17 cellular contexts compared by ENCODE assay signal in the genomic region with DNA sequence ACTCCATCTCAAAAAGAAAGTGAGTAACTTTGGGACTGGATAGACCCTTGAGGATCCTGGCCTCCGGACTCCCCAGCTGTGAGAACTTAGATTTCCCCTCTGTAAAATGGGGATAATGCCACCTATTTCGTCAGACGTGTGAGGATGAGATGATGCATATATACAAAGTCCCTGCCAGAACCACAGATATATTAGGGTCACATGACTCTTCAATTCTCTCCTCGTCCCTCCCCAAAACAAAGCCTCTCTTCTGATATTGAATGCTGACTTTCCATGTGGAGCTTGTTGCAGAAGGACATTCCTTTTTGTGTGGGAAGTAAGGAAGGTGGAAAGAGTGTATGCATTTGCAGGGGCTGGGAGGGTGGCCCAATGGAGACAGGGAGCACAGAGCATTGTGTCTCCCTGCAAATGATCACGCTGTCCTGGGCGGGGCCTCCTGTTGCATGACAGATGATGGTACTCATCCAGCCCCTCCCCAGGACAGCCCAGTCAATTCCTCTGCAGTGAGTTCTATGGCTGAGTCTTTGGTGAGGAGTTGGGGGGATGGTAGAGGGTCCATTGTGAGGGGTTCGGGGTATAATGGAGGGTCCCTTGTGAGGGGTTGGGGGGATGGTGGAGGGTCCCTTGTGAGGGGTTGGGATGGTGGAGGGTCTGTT. TPM values are rescaled to one million over a fixed set of nuclear protein-coding genes. Genes with fewer than 3 reads are reported as not detected.
DNase-seq lines count a peak whose midpoint lies in the region; ATAC-seq and TF ChIP-seq lines count a peak whose summit lies in the region.
"Had no signal": no experiment of that assay in that cellular context is flagged by ENCODE, and none has a peak within 500 bp of the region (broad histone marks: within the 10 kb centered on the region; RNA-seq: fewer than 3 reads in every experiment).

No MANE protein-coding gene starts in this region.

- H3K4me1 ChIP-seq in breast epithelium, result no peaks in the 10 kb centered on the region
- H3K4me1 ChIP-seq: Caco-2 had no signal

- POLR2A ChIA-PET in MCF 10A (lab: Yijun Ruan, JAX), result no interaction called here

- no peaks in the 10 kb centered on the region for H3K9me3 ChIP-seq in breast epithelium
- H3K9me3 ChIP-seq: BLaER1, Caco-2 had no signal

- H3K4me3 Mint-ChIP-seq in MCF 10A (ENCODE audit: unreplicated experiment) (peak overlapping the region; percentile 12), endothelial cell (ENCODE audit: unreplicated experiment) (peak overlapping the region; percentile 33)
- H3K4me3 Mint-ChIP-seq in activated CD4-positive, alpha-beta T cell treated with anti-CD3 and anti-CD28 coated beads, Interleukin-2, amount 10 ng/mL, durations not matched to agents 24 days and 14 days, result no peak overlapping the region
- H3K4me3 Mint-ChIP-seq: CD8-positive, alpha-beta memory T cell; H9 had no signal

- no peak for DNase-seq in MCF 10A (ENCODE audit: unreplicated experiment)
- no peak for DNase-seq in breast epithelium (ENCODE audit: low spot score in 2 of 2)
- DNase-seq in SW480 (ENCODE audit: low spot score), result peak; percentile 12
- no peak for DNase-seq in endothelial cell (ENCODE audit: low spot score)
- DNase-seq in GM13977 (ENCODE audit: low spot score), result no peak
- no peak for DNase-seq in activated CD4-positive, alpha-beta T cell treated with anti-CD3 and anti-CD28 coated beads, Interleukin-2, amount 10 ng/mL, durations not matched to agents 24 days and 14 days
- no peak for DNase-seq in amniotic stem cell (lab: John Stamatoyannopoulos, UW)
- DNase-seq: 8988T; AML-193; Caco-2; CD8-positive, alpha-beta memory T cell; DMS53; GF-D8; H9 had no signal

- no peaks in the 10 kb centered on the region for H3K27me3 ChIP-seq in breast epithelium
- H3K27me3 ChIP-seq: BLaER1 had no signal

- in situ Hi-C loops in GM13977 (cut with MboI; ENCODE audit: low pct_unique_long_range_greater_than_20kb, low sequenced_read_pairs, unreplicated experiment), result no loop called here

- H3K27me3 Mint-ChIP-seq in MCF 10A (ENCODE audit: insufficient read depth, unreplicated experiment) (no peaks in the 10 kb centered on the region), endothelial cell (ENCODE audit: unreplicated experiment) (no peaks in the 10 kb centered on the region)
- H3K27me3 Mint-ChIP-seq in activated CD4-positive, alpha-beta T cell treated with anti-CD3 and anti-CD28 coated beads, Interleukin-2, amount 10 ng/mL, durations not matched to agents 24 days and 14 days, result peaks cover 3% of the 10 kb centered on the region

- H3K4me1 Mint-ChIP-seq in MCF 10A (ENCODE audit: insufficient read depth, unreplicated experiment) (peaks cover 12% of the 10 kb centered on the region), endothelial cell (ENCODE audit: unreplicated experiment) (peaks cover 2% of the 10 kb centered on the region)
- no peaks in the 10 kb centered on the region for H3K4me1 Mint-ChIP-seq in activated CD4-positive, alpha-beta T cell treated with anti-CD3 and anti-CD28 coated beads, Interleukin-2, amount 10 ng/mL, durations not matched to agents 24 days and 14 days
- H3K4me1 Mint-ChIP-seq: CD8-positive, alpha-beta memory T cell had no signal

- H3K9me3 Mint-ChIP-seq in MCF 10A (ENCODE audit: unreplicated experiment), result no peaks in the 10 kb centered on the region
- no peaks in the 10 kb centered on the region for H3K9me3 Mint-ChIP-seq in endothelial cell (ENCODE audit: unreplicated experiment)
- H3K9me3 Mint-ChIP-seq in activated CD4-positive, alpha-beta T cell treated with anti-CD3 and anti-CD28 coated beads, Interleukin-2, amount 10 ng/mL, durations not matched to agents 24 days and 14 days, result no peaks in the 10 kb centered on the region
- H3K9me3 Mint-ChIP-seq: CD8-positive, alpha-beta memory T cell; H9 had no signal

- TF ChIP-seq CTCF in MCF 10A (IDR thresholded peaks at IDR 0.05; ENCODE audit: unreplicated experiment) (no peak), breast epithelium (IDR thresholded peaks at IDR 0.05) (no peak), endothelial cell (IDR thresholded peaks at IDR 0.05; ENCODE audit: unreplicated experiment) (no peak), GM13977 (IDR thresholded peaks at IDR 0.05; ENCODE audit: extremely low read depth, insufficient read depth, missing control alignments) (no peak)

- CTCF ChIA-PET in MCF 10A (lab: Yijun Ruan, JAX), result no interaction called here

- H3K27ac Mint-ChIP-seq in MCF 10A (ENCODE audit: low read depth, unreplicated experiment) (no peak overlapping the region), endothelial cell (ENCODE audit: unreplicated experiment) (no peak overlapping the region)
- no peak overlapping the region for H3K27ac Mint-ChIP-seq in activated CD4-positive, alpha-beta T cell treated with anti-CD3 and anti-CD28 coated beads, Interleukin-2, amount 10 ng/mL, durations not matched to agents 24 days and 14 days
- H3K27ac Mint-ChIP-seq: H9 had no signal

- H3K36me3 Mint-ChIP-seq in MCF 10A (ENCODE audit: insufficient read depth, unreplicated experiment), result no peaks in the 10 kb centered on the region
- no peaks in the 10 kb centered on the region for H3K36me3 Mint-ChIP-seq in endothelial cell (ENCODE audit: low read depth, unreplicated experiment)
- H3K36me3 Mint-ChIP-seq in activated CD4-positive, alpha-beta T cell treated with anti-CD3 and anti-CD28 coated beads, Interleukin-2, amount 10 ng/mL, durations not matched to agents 24 days and 14 days (ENCODE audit: low read depth), result no peaks in the 10 kb centered on the region
- H3K36me3 Mint-ChIP-seq: CD8-positive, alpha-beta memory T cell had no signal

- no peaks in the 10 kb centered on the region for H3K36me3 ChIP-seq in breast epithelium
- H3K36me3 ChIP-seq: BLaER1 had no signal

- no peak for ATAC-seq in GM19455 (IDR thresholded peaks at IDR 0.05; ENCODE audit: unreplicated experiment)
- ATAC-seq: HepG2 had no signal

- H3K27ac ChIP-seq in breast epithelium, result no peak overlapping the region
- H3K27ac ChIP-seq: BLaER1 had no signal

- TF ChIP-seq POLR2A in breast epithelium (IDR thresholded peaks at IDR 0.05), result no peak

- no peak overlapping the region for H3K4me3 ChIP-seq in breast epithelium
- H3K4me3 ChIP-seq: BLaER1 had no signal

- no TSS peak for BruUV-seq in MCF 10A (replicated peaks; lab: Mats Ljungman, UMichigan)

- intact Hi-C loops in MCF 10A (cut with micrococcal nuclease), result no loop called here
- intact Hi-C loops in breast epithelium (cut with DNase I; ENCODE audit: low total_unique reads), result no loop called here
- intact Hi-C loops in activated CD4-positive, alpha-beta T cell treated with anti-CD3 and anti-CD28 coated beads, Interleukin-2, amount 10 ng/mL, durations not matched to agents 24 days and 14 days (cut with micrococcal nuclease), result no loop called here

RNA-seq across cellular contexts. Expression of gene MGAT5B, which starts 35.0 kb away (rescaled TPM):
- total RNA-seq in MCF 10A (2022), result 1.3 and 1.7 TPM in 2 replicates
- under 1 TPM in 2 of 3 donors, not detected in 1; 0.32 to 0.33 TPM for total RNA-seq in breast epithelium
- 6.2 TPM for total RNA-seq in endothelial cell (ENCODE audit: unreplicated experiment)
- total RNA-seq in activated CD4-positive, alpha-beta T cell treated with anti-CD3 and anti-CD28 coated beads, Interleukin-2, amount 10 ng/mL, durations not matched to agents 24 days and 14 days, result 0.21 and 0.51 TPM in 2 replicates
